8 cellular contexts compared by ENCODE assay signal in the genomic region with DNA sequence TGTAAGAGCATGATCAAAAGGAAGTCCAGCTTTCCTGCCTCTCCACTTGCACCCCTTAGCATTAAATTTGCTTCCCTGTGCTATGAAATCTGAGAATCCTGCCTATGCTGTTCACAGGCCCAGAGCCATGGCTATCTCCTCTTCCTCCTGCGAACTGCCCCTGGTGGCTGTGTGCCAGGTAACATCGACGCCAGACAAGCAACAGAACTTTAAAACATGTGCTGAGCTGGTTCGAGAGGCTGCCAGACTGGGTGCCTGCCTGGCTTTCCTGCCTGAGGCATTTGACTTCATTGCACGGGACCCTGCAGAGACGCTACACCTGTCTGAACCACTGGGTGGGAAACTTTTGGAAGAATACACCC. TPM values are rescaled to one million over a fixed set of nuclear protein-coding genes. Genes with fewer than 3 reads are reported as not detected.
DNase-seq lines count a peak whose midpoint lies in the region; ATAC-seq, FAIRE-seq and TF ChIP-seq lines count a peak whose summit lies in the region.

No MANE protein-coding gene starts in this region.

- TF ChIP-seq EP300 in A549 (IDR thresholded peaks at IDR 0.05) (no peak), suprapubic skin (IDR thresholded peaks at IDR 0.05) (no peak)

- POLR2A ChIA-PET in A549 (lab: Yijun Ruan, JAX), result no interaction called here

- TF ChIP-seq CTCF in A549 (IDR thresholded peaks at IDR 0.05), result no peak
- no peak for TF ChIP-seq CTCF in astrocyte of the spinal cord (IDR thresholded peaks at IDR 0.05; ENCODE audit: low read depth, low read length)
- no peak for TF ChIP-seq CTCF in suprapubic skin (IDR thresholded peaks at IDR 0.05)

- ATAC-seq in A549 (no peak), HG03097 (IDR thresholded peaks at IDR 0.05; ENCODE audit: low FRiP score, unreplicated experiment) (no peak)

- no peaks in the 10 kb centered on the region for H3K9me3 ChIP-seq in A549
- H3K9me3 ChIP-seq in HUES6 (ENCODE audit: control insufficient read depth, insufficient read depth, low read depth, low read length), result no peaks in the 10 kb centered on the region
- H3K9me3 ChIP-seq in suprapubic skin, result no peaks in the 10 kb centered on the region

- no peak for FAIRE-seq in A549 (lab: Jason Lieb, UNC)

- H3K9ac ChIP-seq in HUES6 (ENCODE audit: low read length), result peak overlapping the region; percentile 92

- H3K4me1 ChIP-seq in A549 (peaks cover 45% of the 10 kb centered on the region), HUES6 (ENCODE audit: control insufficient read depth, insufficient read depth, low read length) (peaks cover 10% of the 10 kb centered on the region), suprapubic skin (peaks cover 59% of the 10 kb centered on the region)

- TF ChIP-seq RAD21 in A549 (conservative IDR thresholded peaks at IDR 0.05 in 1 of 2, IDR thresholded peaks at IDR 0.05 in 1 of 2), result no peak

- H3K36me3 ChIP-seq in HUES6 (ENCODE audit: control insufficient read depth, insufficient read depth, low read length) (peaks cover 46% of the 10 kb centered on the region), suprapubic skin (peaks cover 41% of the 10 kb centered on the region)

- DNase-seq in A549 (ENCODE audit: low read depth in 1 of 2, low spot score in 1 of 2) (no peak), astrocyte of the spinal cord (ENCODE audit: low read depth, low spot score) (no peak), kidney tubule cell (ENCODE audit: low spot score) (peak; percentile 50), suprapubic skin (ENCODE audit: low spot score in 2 of 2) (no peak), NCI-H1105 treated with DMSO at 0.1 percent for 48 hours (lab: John Stamatoyannopoulos, UW) (no peak), T-helper 9 cell (no peak)

- WGBS in A549 (ENCODE audit: missing lambda C conversion rate), result 63% methylated on average over 6 of the region's 6 CpGs
- 39% methylated on average over 2 of the region's 6 CpGs for WGBS in suprapubic skin

- H3K4me2 ChIP-seq in A549, result peak overlapping the region; percentile 91

- TF ChIP-seq POLR2A in A549 (IDR thresholded peaks at IDR 0.05; ENCODE audit: low read length) (no peak), suprapubic skin (IDR thresholded peaks at IDR 0.05) (no peak)

- H3K27ac ChIP-seq in A549, result peak overlapping the region; percentile 87 to 97
- no peak overlapping the region for H3K27ac ChIP-seq in HUES6 (ENCODE audit: low read depth, low read length)
- H3K27ac ChIP-seq in suprapubic skin, result peak overlapping the region; percentile 97

- in situ Hi-C loops in astrocyte of the spinal cord (cut with HindIII; ENCODE audit: low sequenced_read_pairs), result no loop called here

- H3K4me3 ChIP-seq in A549 (peak overlapping the region; percentile 83), HUES6 (ENCODE audit: low read depth, low read length) (peak overlapping the region; percentile 99), astrocyte of the spinal cord (ENCODE audit: low read depth, low read length) (peak overlapping the region; percentile 87), suprapubic skin (peak overlapping the region; percentile 99)

- H3K27me3 ChIP-seq in HUES6 (ENCODE audit: control insufficient read depth, insufficient read depth, low read length), result no peaks in the 10 kb centered on the region
- no peaks in the 10 kb centered on the region for H3K27me3 ChIP-seq in suprapubic skin

- CTCF ChIA-PET in A549 (lab: Yijun Ruan, JAX), result interaction anchor here (6.1 kb wide), 1 partner anchor 21 kb away, joined by 40 read pairs; the partner anchor contains the start of gene KLHDC9

TF ChIP-seq in A549, 52 proteins besides CTCF, POLR2A, EP300 and RAD21 (continues in another document):
- TF ChIP-seq HDAC2 (IDR thresholded peaks at IDR 0.05), result no peak
- no peak for TF ChIP-seq RCOR1 (IDR thresholded peaks at IDR 0.05; ENCODE audit: low read depth, low read length)
- TF ChIP-seq, protein P1, sequence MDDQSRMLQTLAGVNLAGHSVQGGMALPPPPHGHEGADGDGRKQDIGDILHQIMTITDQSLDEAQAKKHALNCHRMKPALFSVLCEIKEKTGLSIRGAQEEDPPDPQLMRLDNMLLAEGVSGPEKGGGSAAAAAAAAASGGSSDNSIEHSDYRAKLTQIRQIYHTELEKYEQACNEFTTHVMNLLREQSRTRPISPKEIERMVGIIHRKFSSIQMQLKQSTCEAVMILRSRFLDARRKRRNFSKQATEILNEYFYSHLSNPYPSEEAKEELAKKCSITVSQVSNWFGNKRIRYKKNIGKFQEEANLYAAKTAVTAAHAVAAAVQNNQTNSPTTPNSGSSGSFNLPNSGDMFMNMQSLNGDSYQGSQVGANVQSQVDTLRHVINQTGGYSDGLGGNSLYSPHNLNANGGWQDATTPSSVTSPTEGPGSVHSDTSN (IDR thresholded peaks at IDR 0.05), result no peak
- no peak for TF ChIP-seq GATA3 (IDR thresholded peaks at IDR 0.05; ENCODE audit: borderline replicate concordance)
- TF ChIP-seq, protein P2, sequence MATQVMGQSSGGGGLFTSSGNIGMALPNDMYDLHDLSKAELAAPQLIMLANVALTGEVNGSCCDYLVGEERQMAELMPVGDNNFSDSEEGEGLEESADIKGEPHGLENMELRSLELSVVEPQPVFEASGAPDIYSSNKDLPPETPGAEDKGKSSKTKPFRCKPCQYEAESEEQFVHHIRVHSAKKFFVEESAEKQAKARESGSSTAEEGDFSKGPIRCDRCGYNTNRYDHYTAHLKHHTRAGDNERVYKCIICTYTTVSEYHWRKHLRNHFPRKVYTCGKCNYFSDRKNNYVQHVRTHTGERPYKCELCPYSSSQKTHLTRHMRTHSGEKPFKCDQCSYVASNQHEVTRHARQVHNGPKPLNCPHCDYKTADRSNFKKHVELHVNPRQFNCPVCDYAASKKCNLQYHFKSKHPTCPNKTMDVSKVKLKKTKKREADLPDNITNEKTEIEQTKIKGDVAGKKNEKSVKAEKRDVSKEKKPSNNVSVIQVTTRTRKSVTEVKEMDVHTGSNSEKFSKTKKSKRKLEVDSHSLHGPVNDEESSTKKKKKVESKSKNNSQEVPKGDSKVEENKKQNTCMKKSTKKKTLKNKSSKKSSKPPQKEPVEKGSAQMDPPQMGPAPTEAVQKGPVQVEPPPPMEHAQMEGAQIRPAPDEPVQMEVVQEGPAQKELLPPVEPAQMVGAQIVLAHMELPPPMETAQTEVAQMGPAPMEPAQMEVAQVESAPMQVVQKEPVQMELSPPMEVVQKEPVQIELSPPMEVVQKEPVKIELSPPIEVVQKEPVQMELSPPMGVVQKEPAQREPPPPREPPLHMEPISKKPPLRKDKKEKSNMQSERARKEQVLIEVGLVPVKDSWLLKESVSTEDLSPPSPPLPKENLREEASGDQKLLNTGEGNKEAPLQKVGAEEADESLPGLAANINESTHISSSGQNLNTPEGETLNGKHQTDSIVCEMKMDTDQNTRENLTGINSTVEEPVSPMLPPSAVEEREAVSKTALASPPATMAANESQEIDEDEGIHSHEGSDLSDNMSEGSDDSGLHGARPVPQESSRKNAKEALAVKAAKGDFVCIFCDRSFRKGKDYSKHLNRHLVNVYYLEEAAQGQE (IDR thresholded peaks at IDR 0.05), result no peak
- no peak for TF ChIP-seq CHD2 (IDR thresholded peaks at IDR 0.05; ENCODE audit: low read length, partially characterized antibody)
- no peak for TF ChIP-seq ATOH8 (CRISPR knock-in tag; IDR thresholded peaks at IDR 0.05; ENCODE audit: low read depth)
- no peak for TF ChIP-seq HOXA7 (CRISPR knock-in tag; IDR thresholded peaks at IDR 0.05)
- TF ChIP-seq HOXB5 (CRISPR knock-in tag; IDR thresholded peaks at IDR 0.05), result no peak

RNA-seq across cellular contexts. Expression of gene NIT1, which starts 1.1 kb away (rescaled TPM):
- polyA plus RNA-seq in A549 (2011; rRNA removed) (29.9 and 38.6 TPM in 2 replicates), A549 (2017; fragmentation: RNase III; extraction: RNeasy Plus Mini Kit Qiagen cat#74134 plus additional on column Dnase treatment) (44.5 to 49.4 TPM (median 45.8 TPM) in 3 replicates)
- polyA plus RNA-seq in A549 (2012; cell fraction: cytosol; rRNA removed), result 34.9 and 45.5 TPM in 2 replicates
- 63.1 and 65.0 TPM in 2 replicates for polyA plus RNA-seq in A549 (2012; cell fraction: nucleus; rRNA removed)
- 59.8 and 69.6 TPM in 2 replicates for polyA minus RNA-seq in A549 (2011; rRNA and poly(A)+ RNA removed)
- 10 to 100 TPM; 28.3 to 58.2 (median 39.6) TPM for total RNA-seq in suprapubic skin

RNA-seq across cellular contexts. Expression of gene PFDN2, which starts 1.2 kb away (rescaled TPM):
- polyA plus RNA-seq in A549 (2011; rRNA removed) (106 and 187 TPM in 2 replicates), A549 (2017; fragmentation: RNase III; extraction: RNeasy Plus Mini Kit Qiagen cat#74134 plus additional on column Dnase treatment) (179 to 203 TPM (median 187 TPM) in 3 replicates)
- polyA plus RNA-seq in A549 (2012; cell fraction: cytosol; rRNA removed), result 142 and 276 TPM in 2 replicates
- polyA plus RNA-seq in A549 (2012; cell fraction: nucleus; rRNA removed), result 43.9 and 64.9 TPM in 2 replicates
- polyA minus RNA-seq in A549 (2011; rRNA and poly(A)+ RNA removed), result 14.6 and 21.9 TPM in 2 replicates
- total RNA-seq in suprapubic skin, result 10 to 100 TPM; 21.3 to 33.9 (median 27.1) TPM

RNA-seq across cellular contexts. Expression of gene DEDD, which starts 13.5 kb away (rescaled TPM):
- polyA plus RNA-seq in A549 (2011; rRNA removed) (35.9 and 38.4 TPM in 2 replicates), A549 (2017; fragmentation: RNase III; extraction: RNeasy Plus Mini Kit Qiagen cat#74134 plus additional on column Dnase treatment) (20.5 to 25.9 TPM (median 25.3 TPM) in 3 replicates)
- 41.2 and 47.2 TPM in 2 replicates for polyA plus RNA-seq in A549 (2012; cell fraction: cytosol; rRNA removed)
- 40.8 and 45.2 TPM in 2 replicates for polyA plus RNA-seq in A549 (2012; cell fraction: nucleus; rRNA removed)
- 54.6 and 75.4 TPM in 2 replicates for polyA minus RNA-seq in A549 (2011; rRNA and poly(A)+ RNA removed)
- total RNA-seq in suprapubic skin, result 10 to 100 TPM; 24.4 to 47.0 (median 36.6) TPM

RNA-seq across cellular contexts. Expression of gene KLHDC9, which starts 20.8 kb away (rescaled TPM):
- polyA plus RNA-seq in A549 (2011; rRNA removed) (3.6 and 4.6 TPM in 2 replicates), A549 (2017; fragmentation: RNase III; extraction: RNeasy Plus Mini Kit Qiagen cat#74134 plus additional on column Dnase treatment) (0.93 to 2.0 TPM (median 1.2 TPM) in 3 replicates)
- 1.9 and 2.3 TPM in 2 replicates for polyA plus RNA-seq in A549 (2012; cell fraction: cytosol; rRNA removed)
- 2.8 and 3.9 TPM in 2 replicates for polyA plus RNA-seq in A549 (2012; cell fraction: nucleus; rRNA removed)
- polyA minus RNA-seq in A549 (2011; rRNA and poly(A)+ RNA removed), result 0.70 and 2.2 TPM in 2 replicates
- 1 to 10 TPM in 3 of 4 donors, not detected in 1; 1.3 to 4.0 (median 1.4) TPM for total RNA-seq in suprapubic skin

RNA-seq across cellular contexts. Expression of gene NECTIN4, which starts 29.6 kb away (rescaled TPM):
- 3.1 and 4.3 TPM in 2 replicates for polyA plus RNA-seq in A549 (2011; rRNA removed)
- 2.1 and 2.5 TPM in 2 replicates for polyA plus RNA-seq in A549 (2012; cell fraction: cytosol; rRNA removed)
- polyA plus RNA-seq in A549 (2012; cell fraction: nucleus; rRNA removed), result 2.1 and 3.4 TPM in 2 replicates
- polyA plus RNA-seq in A549 (2017; fragmentation: RNase III; extraction: RNeasy Plus Mini Kit Qiagen cat#74134 plus additional on column Dnase treatment), result 1.3 to 1.8 TPM (median 1.5 TPM) in 3 replicates
- 9.2 and 10.7 TPM in 2 replicates for polyA minus RNA-seq in A549 (2011; rRNA and poly(A)+ RNA removed)
- total RNA-seq in suprapubic skin, result 100 to 1,000 TPM; 126 to 188 (median 164) TPM
